9 cellular contexts compared by ENCODE assay signal in the genomic region with DNA sequence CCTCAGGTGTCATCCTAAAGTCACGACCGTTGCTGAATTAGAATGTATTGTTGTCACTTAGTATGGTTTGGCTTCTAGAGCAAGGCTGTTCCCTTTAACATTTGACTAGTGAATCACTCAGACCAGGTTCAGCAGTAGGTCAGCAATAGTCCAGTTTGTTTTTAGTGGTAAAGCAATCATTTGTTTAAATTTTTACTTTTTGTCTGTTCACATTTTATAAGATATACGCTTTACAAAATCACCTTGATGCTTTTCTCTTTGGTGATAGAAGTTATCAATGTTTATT. TPM values are rescaled to one million over a fixed set of nuclear protein-coding genes. Genes with fewer than 3 reads are reported as not detected.
DNase-seq lines count a peak whose midpoint lies in the region; ATAC-seq and TF ChIP-seq lines count a peak whose summit lies in the region.
"Had no signal": no experiment of that assay in that cellular context is flagged by ENCODE, and none has a peak within 500 bp of the region (broad histone marks: within the 10 kb centered on the region; RNA-seq: fewer than 3 reads in every experiment).

No MANE protein-coding gene starts in this region.

- 33% methylated on average over 3 of the region's 3 CpGs for WGBS in right lobe of liver (ENCODE audit: insufficient coverage, low coverage, low lambda C conversion rate, missing lambda C conversion rate)

- peak overlapping the region; percentile 92 for H3K27ac ChIP-seq in left ventricle myocardium inferior (replicated peaks)
- H3K27ac ChIP-seq in right lobe of liver: peak overlapping the region in 2 of 3 donors; percentile 97 to 98
- H3K27ac ChIP-seq in vagina: peak overlapping the region; percentile 84

- peaks cover 2% of the 10 kb centered on the region for H3K9me3 Mint-ChIP-seq in activated naive CD8-positive, alpha-beta T cell treated with anti-CD3 and anti-CD28 coated beads for 36 hours

- H3K36me3 ChIP-seq in left ventricle myocardium inferior (peaks cover 21% of the 10 kb centered on the region), right lobe of liver (peaks cover 0 to 1% (median 0%) of the 10 kb centered on the region in 4 donors), vagina (peaks cover 0 to 3% of the 10 kb centered on the region in 2 donors)
- H3K36me3 ChIP-seq: colonic mucosa had no signal

- H3K9me3 ChIP-seq in left ventricle myocardium inferior (replicated peaks) (no peaks in the 10 kb centered on the region), right lobe of liver (no peaks in the 10 kb centered on the region), vagina (no peaks in the 10 kb centered on the region)
- H3K9me3 ChIP-seq: colonic mucosa had no signal

- peak overlapping the region; percentile 99 for H3K27ac Mint-ChIP-seq in activated naive CD8-positive, alpha-beta T cell treated with anti-CD3 and anti-CD28 coated beads for 36 hours

- H3K27me3 Mint-ChIP-seq in activated naive CD8-positive, alpha-beta T cell treated with anti-CD3 and anti-CD28 coated beads for 36 hours: peaks cover 5% of the 10 kb centered on the region

- H3K4me1 ChIP-seq in left ventricle myocardium inferior (peaks cover 53% of the 10 kb centered on the region), right lobe of liver (peaks cover 0 to 13% (median 4%) of the 10 kb centered on the region in 4 donors), vagina (peaks cover 19% of the 10 kb centered on the region)

- H3K36me3 Mint-ChIP-seq in activated naive CD8-positive, alpha-beta T cell treated with anti-CD3 and anti-CD28 coated beads for 36 hours: peaks cover 51% of the 10 kb centered on the region

- peak overlapping the region; percentile 77 for H3K4me3 ChIP-seq in left ventricle myocardium inferior
- peak overlapping the region in 2 of 3 donors; percentile 71 to 84 for H3K4me3 ChIP-seq in right lobe of liver
- no peak overlapping the region for H3K4me3 ChIP-seq in vagina

- TF ChIP-seq CTCF in left ventricle myocardium inferior (IDR thresholded peaks at IDR 0.05; ENCODE audit: borderline replicate concordance) (no peak), right lobe of liver (IDR thresholded peaks at IDR 0.05) (no peak), vagina (IDR thresholded peaks at IDR 0.05) (no peak)

- H3K4me3 Mint-ChIP-seq in activated naive CD8-positive, alpha-beta T cell treated with anti-CD3 and anti-CD28 coated beads for 36 hours: peak overlapping the region; percentile 97

- intact Hi-C loops in left ventricle myocardium inferior (cut with micrococcal nuclease): loop anchor here (2.0 kb wide), 1 partner anchor 505 kb away; no protein-coding TSS in a partner anchor
- intact Hi-C loops in left ventricle myocardium superior (cut with micrococcal nuclease): no loop called here
- intact Hi-C loops in right lobe of liver (cut with DNase I): no loop called here
- intact Hi-C loops in vagina (cut with DNase I): loop anchor here (10.0 kb wide), 1 partner anchor 177 kb away; no protein-coding TSS in a partner anchor

- peaks cover 60% of the 10 kb centered on the region for H3K4me1 Mint-ChIP-seq in activated naive CD8-positive, alpha-beta T cell treated with anti-CD3 and anti-CD28 coated beads for 36 hours

- TF ChIP-seq POLR2A in right lobe of liver (IDR thresholded peaks at IDR 0.05) (no peak), vagina (IDR thresholded peaks at IDR 0.05) (no peak)

- ATAC-seq in left ventricle myocardium superior: no peak
- peak in 1 of 4 donors; percentile 31 for ATAC-seq in right lobe of liver
- no peak for ATAC-seq in HG02870 (IDR thresholded peaks at IDR 0.05; ENCODE audit: unreplicated experiment)
- no peak for ATAC-seq in GM19395 (IDR thresholded peaks at IDR 0.05; ENCODE audit: unreplicated experiment)

- DNase-seq in left ventricle myocardium inferior: no peak
- DNase-seq in left ventricle myocardium superior: no peak
- DNase-seq in activated naive CD8-positive, alpha-beta T cell treated with anti-CD3 and anti-CD28 coated beads for 36 hours: no peak
- DNase-seq in right lobe of liver: no peak
- DNase-seq in vagina (ENCODE audit: extremely low spot score in 2 of 2): no peak
- DNase-seq in NCI-H1105 (lab: John Stamatoyannopoulos, UW): no peak

- no peaks in the 10 kb centered on the region for H3K27me3 ChIP-seq in left ventricle myocardium inferior (ENCODE audit: low read depth)
- H3K27me3 ChIP-seq in right lobe of liver: no peaks in the 10 kb centered on the region
- no peaks in the 10 kb centered on the region for H3K27me3 ChIP-seq in vagina
- H3K27me3 ChIP-seq: colonic mucosa had no signal

RNA-seq across cellular contexts. Expression of a gene that starts 1.2 kb away (rescaled TPM):
- 58.9 TPM for total RNA-seq in left ventricle myocardium inferior
- total RNA-seq in left ventricle myocardium superior: 56.8 TPM
- 10 to 100 TPM; 45.2 to 53.2 TPM for total RNA-seq in activated naive CD8-positive, alpha-beta T cell treated with anti-CD3 and anti-CD28 coated beads for 36 hours
- 10 to 100 TPM; 17.1 to 39.4 (median 25.5) TPM for total RNA-seq in right lobe of liver
- total RNA-seq in vagina: 41.0 TPM

RNA-seq across cellular contexts. Expression of a gene that starts 1.6 kb away (rescaled TPM):
- total RNA-seq in left ventricle myocardium inferior (2.7 TPM), left ventricle myocardium superior (3.3 TPM), right lobe of liver (10 to 100 TPM; 13.5 to 18.6 (median 16.0) TPM), vagina (2.2 TPM)
- total RNA-seq in activated naive CD8-positive, alpha-beta T cell treated with anti-CD3 and anti-CD28 coated beads for 36 hours: 1 to 10 TPM; 5.1 to 5.4 TPM

Comparison
In these comparisons a context has a peak if more than half of its experiments do, and no peak if none do; other contexts are left out.
1. intact Hi-C loops: an anchor here in left ventricle myocardium inferior (2.0 kb wide) and vagina (10.0 kb wide); none called in left ventricle myocardium superior and right lobe of liver.
2. H3K4me3 ChIP-seq: peak in left ventricle myocardium inferior (single experiment) and right lobe of liver (2 of 3); none in vagina (0 of 2).
3. Peak in every context shown above with its lines, with median percentiles within 50 percentile points of each other: H3K27ac ChIP-seq.